ENCODE assay signal across 20 cellular contexts in genomic region chr1:216914974-216915373, GRCh38.
"Had no signal": no experiment of that assay in that cellular context is flagged by ENCODE, and none has a peak within 500 bp of the region (broad histone marks: within the 10 kb centered on the region; RNA-seq: fewer than 3 reads in every experiment).

No MANE protein-coding gene starts in this region.

- H3K4me1 ChIP-seq: ascending aorta, stomach had no signal

- H3K79me2 ChIP-seq: parathyroid adenoma had no signal

- H3K9me3 ChIP-seq: ascending aorta, stomach, thoracic aorta had no signal

- H3K27me3 ChIP-seq: ascending aorta, stomach had no signal

- H3K4me3 ChIP-seq: ascending aorta, skin epidermis, stomach, thoracic aorta had no signal

- ATAC-seq: activated CD8-positive, alpha-beta T cell treated with anti-CD3 and anti-CD28 coated beads for 36 hours; activated T-cell treated with anti-CD3 and anti-CD28 coated beads, Interleukin-2, amount 50 U/mL, for 72 hours had no signal

- H2AFZ ChIP-seq: parathyroid adenoma had no signal

- DNase-seq: activated CD4-positive, alpha-beta T cell treated with anti-CD3 and anti-CD28 coated beads for 4 hours; activated CD8-positive, alpha-beta memory T cell treated with anti-CD3 and anti-CD28 coated beads, Interleukin-2, amount 50 U/mL, for 4 hours; activated CD8-positive, alpha-beta T cell treated with anti-CD3 and anti-CD28 coated beads for 36 hours; activated gamma-delta T cell treated with Interleukin-2 at 50 U/mL for 16 hours; activated naive CD8-positive, alpha-beta T cell treated with anti-CD3 and anti-CD28 coated beads for 36 hours; activated T-cell treated with anti-CD3 and anti-CD28 coated beads, Interleukin-2, amount 50 U/mL, for 72 hours; central memory CD4-positive, alpha-beta T cell; cortex of kidney; effector CD8-positive, alpha-beta T cell; midbrain; naive B cell; retina; stimulated activated CD4-positive, alpha-beta T cell treated with anti-CD3 and anti-CD28 coated beads, Interleukin-4, amount 100 ng/mL, for 4 hours; stomach; T-helper 9 cell; WERI-Rb-1 had no signal

- H3K9ac ChIP-seq: parathyroid adenoma had no signal

- H3K27ac ChIP-seq: ascending aorta, parathyroid adenoma, skin epidermis, stomach, thoracic aorta, WERI-Rb-1 had no signal

- H3K36me3 ChIP-seq: ascending aorta, stomach, thoracic aorta, WERI-Rb-1 had no signal
